8 cellular contexts compared by ENCODE assay signal in genomic region chr22:18024276-18024939, GRCh38. TPM values are rescaled to one million over a fixed set of nuclear protein-coding genes. Genes with fewer than 3 reads are reported as not detected.
DNase-seq lines count a peak whose midpoint lies in the region; ATAC-seq, FAIRE-seq and TF ChIP-seq lines count a peak whose summit lies in the region.

TSS of gene MICAL3 (minus strand) at chr22:18024561. CDS start at chr22:17906812, 117,749 bp downstream.

- intact Hi-C loops in naive thymus-derived CD4-positive, alpha-beta T cell (cut with micrococcal nuclease) = loop anchor here (1.0 to 2.0 kb wide), 4 partner anchors 23 to 194 kb away; partner anchors contain the start of gene PEX26 (in 2 of the 2)

- H3K9me3 Mint-ChIP-seq in naive thymus-derived CD4-positive, alpha-beta T cell = peaks cover 0 to 4% (median 0%) of the 10 kb centered on the region in 11 donors
- no peaks in the 10 kb centered on the region for H3K9me3 Mint-ChIP-seq in stimulated activated naive CD8-positive, alpha-beta T cell treated with anti-CD3 and anti-CD28 coated beads, Interleukin-15, amount 100 ng/mL, for 72 hours

- H3K4me1 Mint-ChIP-seq in naive thymus-derived CD4-positive, alpha-beta T cell = peaks cover 5 to 17% (median 10%) of the 10 kb centered on the region in 7 donors
- peaks cover 22% of the 10 kb centered on the region for H3K4me1 Mint-ChIP-seq in stimulated activated naive CD8-positive, alpha-beta T cell treated with anti-CD3 and anti-CD28 coated beads, Interleukin-15, amount 100 ng/mL, for 72 hours

- peak; percentile 58 for TF ChIP-seq CTCF in D721Med (IDR thresholded peaks at IDR 0.05; ENCODE audit: insufficient read depth, missing control alignments)

- no peaks in the 10 kb centered on the region for H3K27me3 ChIP-seq in naive thymus-derived CD4-positive, alpha-beta T cell (ENCODE audit: control insufficient read depth in 2 of 2, insufficient read depth in 2 of 2, low read length in 2 of 2)

- no peaks in the 10 kb centered on the region for H3K36me3 Mint-ChIP-seq in naive thymus-derived CD4-positive, alpha-beta T cell

- FAIRE-seq in D721Med (lab: Jason Lieb, UNC) (no peak), RCC 7860 (lab: Jason Lieb, UNC) (no peak)

- peak; percentile 73 for ATAC-seq in HG03280 (IDR thresholded peaks at IDR 0.05; ENCODE audit: unreplicated experiment)
- ATAC-seq in naive thymus-derived CD4-positive, alpha-beta T cell = peak; percentile 95
- peak; percentile 94 for ATAC-seq in stimulated activated naive CD8-positive, alpha-beta T cell treated with anti-CD3 and anti-CD28 coated beads, Interleukin-15, amount 100 ng/mL, for 72 hours

- no peak within 1 kb of the TSS for H3K27ac ChIP-seq in naive thymus-derived CD4-positive, alpha-beta T cell (ENCODE audit: low read depth, low read length)

- H3K4me1 ChIP-seq in naive thymus-derived CD4-positive, alpha-beta T cell (ENCODE audit: control insufficient read depth in 2 of 2, insufficient read depth in 2 of 2, low read length in 2 of 2) = peaks cover 0 to 4% of the 10 kb centered on the region in 2 donors

- DNase-seq in D721Med (ENCODE audit: insufficient read length, low spot score) = peak; percentile 61
- DNase-seq in RCC 7860 (ENCODE audit: low spot score) = peak; percentile 16
- peak; percentile 87 for DNase-seq in activated effector memory CD4-positive, alpha-beta T cell treated with anti-CD3 and anti-CD28 coated beads, Interleukin-2, amount 50 U/mL, for 16 hours
- peak; percentile 54 for DNase-seq in fibroblast of peridontal ligament (ENCODE audit: extremely low read depth)
- peak in 8 of 9 donors; percentile 22 to 79 (median 58) for DNase-seq in naive thymus-derived CD4-positive, alpha-beta T cell
- peak; percentile 61 to 74 for DNase-seq in stimulated activated naive CD8-positive, alpha-beta T cell treated with anti-CD3 and anti-CD28 coated beads, Interleukin-15, amount 100 ng/mL, for 72 hours
- no peak for DNase-seq in OCI-M2 (lab: John Stamatoyannopoulos, UW; ENCODE audit: unreplicated experiment)

- CTCF ChIA-PET in naive thymus-derived CD4-positive, alpha-beta T cell (lab: Charles Lee) = interaction anchor here (2.4 kb wide), 1 partner anchor 194 kb away, joined by 10 read pairs; no protein-coding TSS in a partner anchor

- no peaks in the 10 kb centered on the region for H3K36me3 ChIP-seq in naive thymus-derived CD4-positive, alpha-beta T cell (ENCODE audit: control insufficient read depth in 2 of 3, insufficient read depth in 3 of 3, low read length in 3 of 3)

- H3K4me3 ChIP-seq in naive thymus-derived CD4-positive, alpha-beta T cell (ENCODE audit: low read length) = peak within 1 kb of the TSS; percentile 57

- POLR2A ChIA-PET in naive thymus-derived CD4-positive, alpha-beta T cell (lab: Charles Lee) = interaction anchor here (1.0 kb wide), 1 partner anchor 44 kb away, joined by 3 read pairs; no protein-coding TSS in a partner anchor

- H3K9me3 ChIP-seq in naive thymus-derived CD4-positive, alpha-beta T cell (ENCODE audit: control insufficient read depth in 2 of 3, low read length in 3 of 3) = no peaks in the 10 kb centered on the region

- peaks cover 42 to 72% (median 49%) of the 10 kb centered on the region in 5 donors for H3K27me3 Mint-ChIP-seq in naive thymus-derived CD4-positive, alpha-beta T cell
- peaks cover 67% of the 10 kb centered on the region for H3K27me3 Mint-ChIP-seq in stimulated activated naive CD8-positive, alpha-beta T cell treated with anti-CD3 and anti-CD28 coated beads, Interleukin-15, amount 100 ng/mL, for 72 hours

- peak within 1 kb of the TSS; percentile 76 to 95 (median 88) for H3K4me3 Mint-ChIP-seq in naive thymus-derived CD4-positive, alpha-beta T cell
- peak within 1 kb of the TSS; percentile 88 to 89 for H3K4me3 Mint-ChIP-seq in stimulated activated naive CD8-positive, alpha-beta T cell treated with anti-CD3 and anti-CD28 coated beads, Interleukin-15, amount 100 ng/mL, for 72 hours

- H3K27ac Mint-ChIP-seq in naive thymus-derived CD4-positive, alpha-beta T cell = no peak within 1 kb of the TSS
- H3K27ac Mint-ChIP-seq in stimulated activated naive CD8-positive, alpha-beta T cell treated with anti-CD3 and anti-CD28 coated beads, Interleukin-15, amount 100 ng/mL, for 72 hours = no peak within 1 kb of the TSS

RNA-seq across cellular contexts. Expression of gene MICAL3, which starts in this region (rescaled TPM):
- 10 to 100 TPM; 10.0 to 43.9 (median 17.1) TPM for total RNA-seq in naive thymus-derived CD4-positive, alpha-beta T cell
- under 1 TPM; 0.28 to 0.68 TPM for polyA plus RNA-seq in naive thymus-derived CD4-positive, alpha-beta T cell
